In genomic region chr3:188712257-188712924, GRCh38 we compare ENCODE assay signal across 10 cellular contexts.
DNase-seq lines count a peak whose midpoint lies in the region; ATAC-seq and TF ChIP-seq lines count a peak whose summit lies in the region.
"Had no signal": no experiment of that assay in that cellular context is flagged by ENCODE, and none has a peak within 500 bp of the region (broad histone marks: within the 10 kb centered on the region; RNA-seq: fewer than 3 reads in every experiment).

No MANE protein-coding gene starts in this region.

- H3K27me3 ChIP-seq in MG63 = no peaks in the 10 kb centered on the region

- ATAC-seq in activated CD4-positive, CD25-positive, alpha-beta regulatory T cell treated with anti-CD3 and anti-CD28 coated beads, Interleukin-2, amount 50 U/mL, for 24 hours = no peak
- ATAC-seq: T-cell had no signal

- DNase-seq in AG09309 (ENCODE audit: low read depth) (peak; percentile 25), MG63 (peak; percentile 22), choroid plexus epithelial cell (ENCODE audit: low read depth) (peak; percentile 94), medulla oblongata (ENCODE audit: extremely low spot score) (peak; percentile 35), NCI-H1105 (lab: John Stamatoyannopoulos, UW) (no peak), retina (no peak), epidermal melanocyte (ENCODE audit: insufficient read length, low spot score) (no peak)
- DNase-seq: activated naive CD8-positive, alpha-beta T cell treated with anti-CD3 and anti-CD28 coated beads for 36 hours; T-cell had no signal

- TF ChIP-seq CTCF in AG09309 (IDR thresholded peaks at IDR 0.05; ENCODE audit: control insufficient read depth, insufficient read depth, low read depth, low read length, missing control alignments) (no peak), choroid plexus epithelial cell (conservative IDR thresholded peaks at IDR 0.05; ENCODE audit: low read depth, low read length) (no peak)

- H3K36me3 ChIP-seq in MG63 = no peaks in the 10 kb centered on the region

- H3K4me3 ChIP-seq in AG09309 (ENCODE audit: control insufficient read depth, low read depth, low read length) (no peak overlapping the region), MG63 (no peak overlapping the region), choroid plexus epithelial cell (ENCODE audit: low read depth, low read length) (no peak overlapping the region)

- no peaks in the 10 kb centered on the region for H3K9me3 ChIP-seq in MG63

Comparison
In these comparisons a context has a peak if more than half of its experiments do, and no peak if none do; other contexts are left out.
1. DNase-seq: peak in AG09309 (single experiment), MG63 (single experiment), choroid plexus epithelial cell (single experiment) and medulla oblongata (single experiment); none in NCI-H1105 (single experiment), retina (single experiment) and epidermal melanocyte (single experiment).